In genomic region chr22:46131151-46131587, GRCh38 we compare ENCODE assay signal across 1 cellular context.
TF ChIP-seq lines count a peak whose summit lies in the region.

No MANE protein-coding gene starts in this region.

TF ChIP-seq in H1, 55 proteins besides CTCF, POLR2A, EP300 and RAD21 (continued from another document):
- TF ChIP-seq, protein P1, sequence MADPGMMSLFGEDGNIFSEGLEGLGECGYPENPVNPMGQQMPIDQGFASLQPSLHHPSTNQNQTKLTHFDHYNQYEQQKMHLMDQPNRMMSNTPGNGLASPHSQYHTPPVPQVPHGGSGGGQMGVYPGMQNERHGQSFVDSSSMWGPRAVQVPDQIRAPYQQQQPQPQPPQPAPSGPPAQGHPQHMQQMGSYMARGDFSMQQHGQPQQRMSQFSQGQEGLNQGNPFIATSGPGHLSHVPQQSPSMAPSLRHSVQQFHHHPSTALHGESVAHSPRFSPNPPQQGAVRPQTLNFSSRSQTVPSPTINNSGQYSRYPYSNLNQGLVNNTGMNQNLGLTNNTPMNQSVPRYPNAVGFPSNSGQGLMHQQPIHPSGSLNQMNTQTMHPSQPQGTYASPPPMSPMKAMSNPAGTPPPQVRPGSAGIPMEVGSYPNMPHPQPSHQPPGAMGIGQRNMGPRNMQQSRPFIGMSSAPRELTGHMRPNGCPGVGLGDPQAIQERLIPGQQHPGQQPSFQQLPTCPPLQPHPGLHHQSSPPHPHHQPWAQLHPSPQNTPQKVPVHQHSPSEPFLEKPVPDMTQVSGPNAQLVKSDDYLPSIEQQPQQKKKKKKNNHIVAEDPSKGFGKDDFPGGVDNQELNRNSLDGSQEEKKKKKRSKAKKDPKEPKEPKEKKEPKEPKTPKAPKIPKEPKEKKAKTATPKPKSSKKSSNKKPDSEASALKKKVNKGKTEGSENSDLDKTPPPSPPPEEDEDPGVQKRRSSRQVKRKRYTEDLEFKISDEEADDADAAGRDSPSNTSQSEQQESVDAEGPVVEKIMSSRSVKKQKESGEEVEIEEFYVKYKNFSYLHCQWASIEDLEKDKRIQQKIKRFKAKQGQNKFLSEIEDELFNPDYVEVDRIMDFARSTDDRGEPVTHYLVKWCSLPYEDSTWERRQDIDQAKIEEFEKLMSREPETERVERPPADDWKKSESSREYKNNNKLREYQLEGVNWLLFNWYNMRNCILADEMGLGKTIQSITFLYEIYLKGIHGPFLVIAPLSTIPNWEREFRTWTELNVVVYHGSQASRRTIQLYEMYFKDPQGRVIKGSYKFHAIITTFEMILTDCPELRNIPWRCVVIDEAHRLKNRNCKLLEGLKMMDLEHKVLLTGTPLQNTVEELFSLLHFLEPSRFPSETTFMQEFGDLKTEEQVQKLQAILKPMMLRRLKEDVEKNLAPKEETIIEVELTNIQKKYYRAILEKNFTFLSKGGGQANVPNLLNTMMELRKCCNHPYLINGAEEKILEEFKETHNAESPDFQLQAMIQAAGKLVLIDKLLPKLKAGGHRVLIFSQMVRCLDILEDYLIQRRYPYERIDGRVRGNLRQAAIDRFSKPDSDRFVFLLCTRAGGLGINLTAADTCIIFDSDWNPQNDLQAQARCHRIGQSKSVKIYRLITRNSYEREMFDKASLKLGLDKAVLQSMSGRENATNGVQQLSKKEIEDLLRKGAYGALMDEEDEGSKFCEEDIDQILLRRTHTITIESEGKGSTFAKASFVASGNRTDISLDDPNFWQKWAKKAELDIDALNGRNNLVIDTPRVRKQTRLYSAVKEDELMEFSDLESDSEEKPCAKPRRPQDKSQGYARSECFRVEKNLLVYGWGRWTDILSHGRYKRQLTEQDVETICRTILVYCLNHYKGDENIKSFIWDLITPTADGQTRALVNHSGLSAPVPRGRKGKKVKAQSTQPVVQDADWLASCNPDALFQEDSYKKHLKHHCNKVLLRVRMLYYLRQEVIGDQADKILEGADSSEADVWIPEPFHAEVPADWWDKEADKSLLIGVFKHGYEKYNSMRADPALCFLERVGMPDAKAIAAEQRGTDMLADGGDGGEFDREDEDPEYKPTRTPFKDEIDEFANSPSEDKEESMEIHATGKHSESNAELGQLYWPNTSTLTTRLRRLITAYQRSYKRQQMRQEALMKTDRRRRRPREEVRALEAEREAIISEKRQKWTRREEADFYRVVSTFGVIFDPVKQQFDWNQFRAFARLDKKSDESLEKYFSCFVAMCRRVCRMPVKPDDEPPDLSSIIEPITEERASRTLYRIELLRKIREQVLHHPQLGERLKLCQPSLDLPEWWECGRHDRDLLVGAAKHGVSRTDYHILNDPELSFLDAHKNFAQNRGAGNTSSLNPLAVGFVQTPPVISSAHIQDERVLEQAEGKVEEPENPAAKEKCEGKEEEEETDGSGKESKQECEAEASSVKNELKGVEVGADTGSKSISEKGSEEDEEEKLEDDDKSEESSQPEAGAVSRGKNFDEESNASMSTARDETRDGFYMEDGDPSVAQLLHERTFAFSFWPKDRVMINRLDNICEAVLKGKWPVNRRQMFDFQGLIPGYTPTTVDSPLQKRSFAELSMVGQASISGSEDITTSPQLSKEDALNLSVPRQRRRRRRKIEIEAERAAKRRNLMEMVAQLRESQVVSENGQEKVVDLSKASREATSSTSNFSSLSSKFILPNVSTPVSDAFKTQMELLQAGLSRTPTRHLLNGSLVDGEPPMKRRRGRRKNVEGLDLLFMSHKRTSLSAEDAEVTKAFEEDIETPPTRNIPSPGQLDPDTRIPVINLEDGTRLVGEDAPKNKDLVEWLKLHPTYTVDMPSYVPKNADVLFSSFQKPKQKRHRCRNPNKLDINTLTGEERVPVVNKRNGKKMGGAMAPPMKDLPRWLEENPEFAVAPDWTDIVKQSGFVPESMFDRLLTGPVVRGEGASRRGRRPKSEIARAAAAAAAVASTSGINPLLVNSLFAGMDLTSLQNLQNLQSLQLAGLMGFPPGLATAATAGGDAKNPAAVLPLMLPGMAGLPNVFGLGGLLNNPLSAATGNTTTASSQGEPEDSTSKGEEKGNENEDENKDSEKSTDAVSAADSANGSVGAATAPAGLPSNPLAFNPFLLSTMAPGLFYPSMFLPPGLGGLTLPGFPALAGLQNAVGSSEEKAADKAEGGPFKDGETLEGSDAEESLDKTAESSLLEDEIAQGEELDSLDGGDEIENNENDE (IDR thresholded peaks at IDR 0.05; ENCODE audit: insufficient replicate concordance, low read length): no peak
- TF ChIP-seq SIX5 (IDR thresholded peaks at IDR 0.05; ENCODE audit: low read depth, low read length) (no peak), EZH2 (IDR thresholded peaks at IDR 0.05; ENCODE audit: low read depth, low read length, severe bottlenecking) (no peak), BACH1 (IDR thresholded peaks at IDR 0.05; ENCODE audit: low read length) (no peak), JUND (IDR thresholded peaks at IDR 0.05; ENCODE audit: low read length) (0 out of 2 replicates have a peak, but pooled peaks have one; percentile 22), BCL11A (IDR thresholded peaks at IDR 0.05; ENCODE audit: low read depth in 2 of 2, low read length in 2 of 2) (no peak), NRF1 (IDR thresholded peaks at IDR 0.05; ENCODE audit: low read depth, low read length) (no peak), RNF2 (IDR thresholded peaks at IDR 0.05; ENCODE audit: borderline replicate concordance, low read depth, low read length, missing control alignments, poor library complexity, severe bottlenecking) (no peak), TEAD4 (IDR thresholded peaks at IDR 0.05; ENCODE audit: low read depth, low read length) (no peak), TCF12 (IDR thresholded peaks at IDR 0.05; ENCODE audit: low read depth, low read length) (no peak), RXRA (IDR thresholded peaks at IDR 0.05; ENCODE audit: insufficient read depth, low read depth, low read length) (0 out of 2 replicates have a peak, but pooled peaks have one; percentile 58), FOSL1 (IDR thresholded peaks at IDR 0.05; ENCODE audit: insufficient read depth, low read depth, low read length) (no peak), CEBPB (IDR thresholded peaks at IDR 0.05; ENCODE audit: low read depth, low read length) (no peak), POLR2AphosphoS5 (IDR thresholded peaks at IDR 0.05; ENCODE audit: low read depth, low read length) (no peak), EGR1 (IDR thresholded peaks at IDR 0.05; ENCODE audit: borderline replicate concordance, low read depth, low read length) (no peak), KDM5A (IDR thresholded peaks at IDR 0.05; ENCODE audit: low read length) (no peak), SIN3A (conservative IDR thresholded peaks at IDR 0.05 in 1 of 2, IDR thresholded peaks at IDR 0.05 in 1 of 2; ENCODE audit: low read depth in 1 of 2, low read length in 2 of 2) (0 out of 4 replicates have a peak, but pooled peaks of 1 of the 2 experiments have one; percentile 40), CHD2 (IDR thresholded peaks at IDR 0.05; ENCODE audit: low read length) (0 out of 2 replicates have a peak, but pooled peaks have one; percentile 38), RBBP5 (IDR thresholded peaks at IDR 0.05; ENCODE audit: borderline replicate concordance, low read depth, low read length) (no peak), NANOG (IDR thresholded peaks at IDR 0.05; ENCODE audit: insufficient read depth, low read depth, low read length, poor library complexity, severe bottlenecking) (no peak), MAFK (IDR thresholded peaks at IDR 0.05; ENCODE audit: low read depth, low read length) (no peak), HDAC2 (IDR thresholded peaks at IDR 0.05; ENCODE audit: borderline replicate concordance in 1 of 2, low read depth in 2 of 2, low read length in 2 of 2) (peak in 1 of 2 experiments; percentile 78; a peak in 1 of 4 replicates), GTF2F1 (IDR thresholded peaks at IDR 0.05; ENCODE audit: borderline replicate concordance, low read depth, low read length) (no peak), SAP30 (IDR thresholded peaks at IDR 0.05; ENCODE audit: insufficient read depth, insufficient replicate concordance, low read length) (no peak), TAF7 (optimal IDR thresholded peaks at IDR 0.05; ENCODE audit: borderline replicate concordance, low read depth, low read length) (no peak), KDM1A (IDR thresholded peaks at IDR 0.05; ENCODE audit: borderline replicate concordance, low read length) (peak; percentile 89; the same call in 1 of the 2 replicates), POU5F1 (IDR thresholded peaks at IDR 0.05; ENCODE audit: low read depth, low read length) (no peak), RFX5 (IDR thresholded peaks at IDR 0.05; ENCODE audit: borderline replicate concordance, low read depth, low read length) (no peak), ASH2L (IDR thresholded peaks at IDR 0.05; ENCODE audit: low read length) (no peak), HDAC6 (IDR thresholded peaks at IDR 0.05; ENCODE audit: low read depth, low read length) (no peak), JUN (IDR thresholded peaks at IDR 0.05; ENCODE audit: low read depth, low read length) (no peak), CTBP2 (IDR thresholded peaks at IDR 0.05; ENCODE audit: borderline replicate concordance, insufficient read depth, insufficient read length, low read length) (no peak), TAF1 (IDR thresholded peaks at IDR 0.05; ENCODE audit: low read depth, low read length) (no peak), CREB1 (IDR thresholded peaks at IDR 0.05) (peak; percentile 72), SIRT6 (IDR thresholded peaks at IDR 0.05; ENCODE audit: low read length) (no peak), SRF (IDR thresholded peaks at IDR 0.05; ENCODE audit: low read depth, low read length) (no peak), GABPA (IDR thresholded peaks at IDR 0.05; ENCODE audit: borderline replicate concordance, insufficient read depth, low read length) (peak; percentile 67; the same call in 1 of the 2 replicates)
- TF ChIP-seq, protein P2, sequence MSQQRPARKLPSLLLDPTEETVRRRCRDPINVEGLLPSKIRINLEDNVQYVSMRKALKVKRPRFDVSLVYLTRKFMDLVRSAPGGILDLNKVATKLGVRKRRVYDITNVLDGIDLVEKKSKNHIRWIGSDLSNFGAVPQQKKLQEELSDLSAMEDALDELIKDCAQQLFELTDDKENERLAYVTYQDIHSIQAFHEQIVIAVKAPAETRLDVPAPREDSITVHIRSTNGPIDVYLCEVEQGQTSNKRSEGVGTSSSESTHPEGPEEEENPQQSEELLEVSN (IDR thresholded peaks at IDR 0.05): no peak
- TF ChIP-seq, protein P3, sequence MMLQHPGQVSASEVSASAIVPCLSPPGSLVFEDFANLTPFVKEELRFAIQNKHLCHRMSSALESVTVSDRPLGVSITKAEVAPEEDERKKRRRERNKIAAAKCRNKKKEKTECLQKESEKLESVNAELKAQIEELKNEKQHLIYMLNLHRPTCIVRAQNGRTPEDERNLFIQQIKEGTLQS (IDR thresholded peaks at IDR 0.05; ENCODE audit: insufficient read depth, low read depth, low read length): no peak
- TF ChIP-seq, protein P4, sequence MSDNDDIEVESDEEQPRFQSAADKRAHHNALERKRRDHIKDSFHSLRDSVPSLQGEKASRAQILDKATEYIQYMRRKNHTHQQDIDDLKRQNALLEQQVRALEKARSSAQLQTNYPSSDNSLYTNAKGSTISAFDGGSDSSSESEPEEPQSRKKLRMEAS (IDR thresholded peaks at IDR 0.05): 0 out of 2 replicates have a peak, but pooled peaks have one; percentile 26
- TF ChIP-seq, protein P5, sequence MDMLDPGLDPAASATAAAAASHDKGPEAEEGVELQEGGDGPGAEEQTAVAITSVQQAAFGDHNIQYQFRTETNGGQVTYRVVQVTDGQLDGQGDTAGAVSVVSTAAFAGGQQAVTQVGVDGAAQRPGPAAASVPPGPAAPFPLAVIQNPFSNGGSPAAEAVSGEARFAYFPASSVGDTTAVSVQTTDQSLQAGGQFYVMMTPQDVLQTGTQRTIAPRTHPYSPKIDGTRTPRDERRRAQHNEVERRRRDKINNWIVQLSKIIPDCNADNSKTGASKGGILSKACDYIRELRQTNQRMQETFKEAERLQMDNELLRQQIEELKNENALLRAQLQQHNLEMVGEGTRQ (IDR thresholded peaks at IDR 0.05; ENCODE audit: low read length): no peak
TF ChIP-seq in H1: peak in this region for 9.
